21 cellular contexts compared by ENCODE assay signal in genomic region chr18:63306249-63306648, GRCh38. TPM values are rescaled to one million over a fixed set of nuclear protein-coding genes. Genes with fewer than 3 reads are reported as not detected.
DNase-seq lines count a peak whose midpoint lies in the region; ATAC-seq and TF ChIP-seq lines count a peak whose summit lies in the region.
"Had no signal": no experiment of that assay in that cellular context is flagged by ENCODE, and none has a peak within 500 bp of the region (broad histone marks: within the 10 kb centered on the region; RNA-seq: fewer than 3 reads in every experiment).

No MANE protein-coding gene starts in this region.

- H3K18ac ChIP-seq in neuronal stem cell (ENCODE audit: low read length) = peak overlapping the region; percentile 76

- peaks cover 50% of the 10 kb centered on the region for H3K4me1 ChIP-seq in DND-41 (ENCODE audit: insufficient read depth, low read length)
- peaks cover 11 to 17% of the 10 kb centered on the region in 2 donors for H3K4me1 ChIP-seq in neuronal stem cell (ENCODE audit: control insufficient read depth in 2 of 2, insufficient read depth in 1 of 2, low read depth in 1 of 2, low read length in 2 of 2)

- H3K4ac ChIP-seq in neuronal stem cell (ENCODE audit: low read length) = peak overlapping the region; percentile 39

- peak overlapping the region; percentile 4 for H3K27ac Mint-ChIP-seq in activated CD4-positive, alpha-beta T cell treated with anti-CD3 and anti-CD28 coated beads for 36 hours
- H3K27ac Mint-ChIP-seq in activated T-helper 2 cell treated with anti-CD3 and anti-CD28 coated beads, Interferon-gamma antibody, Interleukin-2, Interleukin-4, amounts not matched to agents 10 μg/mL and 5 μg/mL and 100 μg/mL, durations not matched to agents 14 hours and 24 hours and 36 hours = peak overlapping the region; percentile 47
- H3K27ac Mint-ChIP-seq: progenitor cell of endocrine pancreas; T-helper 2 cell treated with Interferon-gamma antibody and Interleukin-4, amounts not matched to agents 5 μg/mL and 100 μg/mL, for 36 hours had no signal

- intact Hi-C loops in activated CD4-positive, alpha-beta T cell treated with anti-CD3 and anti-CD28 coated beads for 36 hours (cut with DNase I, micrococcal nuclease) = no loop called here
- intact Hi-C loops in activated T-helper 2 cell treated with anti-CD3 and anti-CD28 coated beads, Interferon-gamma antibody, Interleukin-2, Interleukin-4, amounts not matched to agents 10 μg/mL and 5 μg/mL and 100 μg/mL, durations not matched to agents 14 hours and 24 hours and 36 hours (cut with micrococcal nuclease) = no loop called here

- no peak overlapping the region for H2AK5ac ChIP-seq in neuronal stem cell (ENCODE audit: low read depth, low read length)

- H4K20me1 ChIP-seq in DND-41 (ENCODE audit: insufficient read depth, low read length) = peaks cover 86% of the 10 kb centered on the region

- H2BK5ac ChIP-seq in neuronal stem cell (ENCODE audit: low read length) = no peak overlapping the region

- peak overlapping the region; percentile 55 for H2BK15ac ChIP-seq in neuronal stem cell (ENCODE audit: low read length)

- no peak for TF ChIP-seq CTCF in DND-41 (IDR thresholded peaks at IDR 0.05; ENCODE audit: borderline replicate concordance, extremely low read depth, low read length, poor library complexity, severe bottlenecking)

- no peaks in the 10 kb centered on the region for H3K27me3 ChIP-seq in DND-41 (ENCODE audit: insufficient read depth, low read length, poor library complexity)
- no peaks in the 10 kb centered on the region for H3K27me3 ChIP-seq in neuronal stem cell (ENCODE audit: control insufficient read depth in 3 of 3, insufficient read depth in 3 of 3, low read depth in 1 of 3, low read length in 3 of 3)
- H3K27me3 ChIP-seq: upper lobe of right lung had no signal

- H3K36me3 Mint-ChIP-seq in activated CD4-positive, alpha-beta T cell treated with anti-CD3 and anti-CD28 coated beads for 36 hours (ENCODE audit: low read depth) = peaks cover 58% of the 10 kb centered on the region
- peaks cover 65% of the 10 kb centered on the region for H3K36me3 Mint-ChIP-seq in activated T-helper 2 cell treated with anti-CD3 and anti-CD28 coated beads, Interferon-gamma antibody, Interleukin-2, Interleukin-4, amounts not matched to agents 10 μg/mL and 5 μg/mL and 100 μg/mL, durations not matched to agents 14 hours and 24 hours and 36 hours (ENCODE audit: low read depth)

- H3K27ac ChIP-seq in DND-41 (ENCODE audit: low read length) (0 out of 2 replicates have a peak overlapping the region, but pooled peaks have one; percentile 30), neuronal stem cell (replicated peaks; ENCODE audit: low read length) (no peak overlapping the region)
- H3K27ac ChIP-seq: C4-2B, upper lobe of right lung had no signal

- H3K4me3 ChIP-seq in DND-41 (ENCODE audit: low read depth in 1 of 2, low read length in 2 of 2) (no peak overlapping the region), neuronal stem cell (ENCODE audit: low read length in 2 of 2) (no peak overlapping the region)
- H3K4me3 ChIP-seq: upper lobe of right lung had no signal

- peaks cover 99% of the 10 kb centered on the region for H3K79me2 ChIP-seq in DND-41 (ENCODE audit: insufficient read depth, low read length)

- H3K4me3 Mint-ChIP-seq in activated CD4-positive, alpha-beta T cell treated with anti-CD3 and anti-CD28 coated beads for 36 hours = no peak overlapping the region
- H3K4me3 Mint-ChIP-seq in activated T-helper 2 cell treated with anti-CD3 and anti-CD28 coated beads, Interferon-gamma antibody, Interleukin-2, Interleukin-4, amounts not matched to agents 10 μg/mL and 5 μg/mL and 100 μg/mL, durations not matched to agents 14 hours and 24 hours and 36 hours (ENCODE audit: low read depth) = no peak overlapping the region
- H3K4me3 Mint-ChIP-seq: T-helper 2 cell treated with Interferon-gamma antibody and Interleukin-4, amounts not matched to agents 5 μg/mL and 100 μg/mL, for 36 hours had no signal

- H3K14ac ChIP-seq in neuronal stem cell (ENCODE audit: low read length) = no peak overlapping the region

- DNase-seq in activated CD4-positive, alpha-beta T cell treated with anti-CD3 and anti-CD28 coated beads for 36 hours = no peak
- DNase-seq in activated CD4-positive, alpha-beta T cell treated with anti-CD3 and anti-CD28 coated beads, Interleukin-2, amount 50 U/mL, for 4 hours = no peak
- DNase-seq in DND-41 = no peak
- DNase-seq in activated T-helper 2 cell treated with anti-CD3 and anti-CD28 coated beads, Interferon-gamma antibody, Interleukin-2, Interleukin-4, amounts not matched to agents 10 μg/mL and 5 μg/mL and 100 μg/mL, durations not matched to agents 14 hours and 24 hours and 36 hours (ENCODE audit: low spot score) = no peak
- no peak for DNase-seq in neuronal stem cell (ENCODE audit: low spot score)
- no peak for DNase-seq in NCI-H146 treated with DMSO at 0.1 percent for 48 hours (lab: John Stamatoyannopoulos, UW; ENCODE audit: unreplicated experiment)
- DNase-seq: 8988T; amniotic stem cell; effector CD8-positive, alpha-beta T cell; EL; NCI-H2081; NCI-H526 treated with DMSO at 0.1 percent for 48 hours; OCI-M1; SIG-M5; upper lobe of right lung had no signal

- POLR2A ChIA-PET in activated CD4-positive, alpha-beta T cell treated with anti-CD3 and anti-CD28 coated beads for 36 hours (lab: Charles Lee) = no interaction called here

- peaks cover 59% of the 10 kb centered on the region for H3K36me3 ChIP-seq in DND-41 (ENCODE audit: insufficient read depth, low read length)
- H3K36me3 ChIP-seq in neuronal stem cell (replicated peaks in 1 of 2; ENCODE audit: control insufficient read depth in 2 of 2, insufficient read depth in 2 of 2, low read length in 2 of 2) = peaks cover 1 to 6% of the 10 kb centered on the region in 2 donors
- H3K36me3 ChIP-seq: upper lobe of right lung had no signal

- no peaks in the 10 kb centered on the region for H3K27me3 Mint-ChIP-seq in activated CD4-positive, alpha-beta T cell treated with anti-CD3 and anti-CD28 coated beads for 36 hours
- no peaks in the 10 kb centered on the region for H3K27me3 Mint-ChIP-seq in activated T-helper 2 cell treated with anti-CD3 and anti-CD28 coated beads, Interferon-gamma antibody, Interleukin-2, Interleukin-4, amounts not matched to agents 10 μg/mL and 5 μg/mL and 100 μg/mL, durations not matched to agents 14 hours and 24 hours and 36 hours (ENCODE audit: low read depth)

- peaks cover 3% of the 10 kb centered on the region for H3K79me1 ChIP-seq in neuronal stem cell (ENCODE audit: low read depth, low read length)

- H2BK120ac ChIP-seq in neuronal stem cell (ENCODE audit: low read depth, low read length) = no peak overlapping the region

- H3K4me2 ChIP-seq in DND-41 (ENCODE audit: insufficient read depth, low read length) = peak overlapping the region; percentile 27; the same call in 1 of the 2 replicates
- no peak overlapping the region for H3K4me2 ChIP-seq in neuronal stem cell (ENCODE audit: insufficient read depth, low read length, poor library complexity, severe bottlenecking)

- ATAC-seq in activated CD4-positive, alpha-beta T cell treated with anti-CD3 and anti-CD28 coated beads for 36 hours = no peak
- ATAC-seq in DND-41 (ENCODE audit: insufficient read depth, low read depth) = no peak
- no peak for ATAC-seq in HG03469 (IDR thresholded peaks at IDR 0.05; ENCODE audit: unreplicated experiment)
- no peak for ATAC-seq in HG02981 (IDR thresholded peaks at IDR 0.05; ENCODE audit: unreplicated experiment)
- ATAC-seq: activated CD4-positive, CD25-positive, alpha-beta regulatory T cell treated with anti-CD3 and anti-CD28 coated beads, Interleukin-2, amount 50 U/mL, for 24 hours; upper lobe of right lung had no signal

- H3K9me3 ChIP-seq in DND-41 (ENCODE audit: insufficient read depth, low read length, severe bottlenecking) (no peaks in the 10 kb centered on the region), neuronal stem cell (replicated peaks in 1 of 2; ENCODE audit: control insufficient read depth in 2 of 2, insufficient read depth in 1 of 2, low read depth in 1 of 2, low read length in 2 of 2) (no peaks in the 10 kb centered on the region)
- H3K9me3 ChIP-seq: upper lobe of right lung had no signal

- H4K91ac ChIP-seq in neuronal stem cell (ENCODE audit: low read depth, low read length, poor library complexity) = peak overlapping the region; percentile 81

- no peak overlapping the region for H3K9ac ChIP-seq in DND-41 (ENCODE audit: low read depth, low read length)
- no peak overlapping the region for H3K9ac ChIP-seq in neuronal stem cell (ENCODE audit: low read depth, low read length, poor library complexity)

- no CpG with 5 or more reads among the region's 6 CpGs for WGBS in neuronal stem cell (ENCODE audit: extremely low coverage in 2 of 2, insufficient read length in 2 of 2, insufficient replicate concordance in 1 of 2), 2 donors

- H4K8ac ChIP-seq in neuronal stem cell (ENCODE audit: low read depth, low read length) = no peak overlapping the region

- H2AFZ ChIP-seq in DND-41 (ENCODE audit: low read depth, low read length) (no peak overlapping the region), neuronal stem cell (ENCODE audit: low read length) (no peak overlapping the region)

- H3K9me3 Mint-ChIP-seq in activated CD4-positive, alpha-beta T cell treated with anti-CD3 and anti-CD28 coated beads for 36 hours (ENCODE audit: low read depth) = no peaks in the 10 kb centered on the region
- H3K9me3 Mint-ChIP-seq in activated T-helper 2 cell treated with anti-CD3 and anti-CD28 coated beads, Interferon-gamma antibody, Interleukin-2, Interleukin-4, amounts not matched to agents 10 μg/mL and 5 μg/mL and 100 μg/mL, durations not matched to agents 14 hours and 24 hours and 36 hours = no peaks in the 10 kb centered on the region
- H3K9me3 Mint-ChIP-seq: T-helper 2 cell treated with Interferon-gamma antibody and Interleukin-4, amounts not matched to agents 5 μg/mL and 100 μg/mL, for 36 hours had no signal

- peak overlapping the region; percentile 75 for H2BK12ac ChIP-seq in neuronal stem cell (ENCODE audit: low read length)

- H3K4me1 Mint-ChIP-seq in activated CD4-positive, alpha-beta T cell treated with anti-CD3 and anti-CD28 coated beads for 36 hours = peaks cover 84% of the 10 kb centered on the region
- peaks cover 78% of the 10 kb centered on the region for H3K4me1 Mint-ChIP-seq in activated T-helper 2 cell treated with anti-CD3 and anti-CD28 coated beads, Interferon-gamma antibody, Interleukin-2, Interleukin-4, amounts not matched to agents 10 μg/mL and 5 μg/mL and 100 μg/mL, durations not matched to agents 14 hours and 24 hours and 36 hours (ENCODE audit: low read depth)

- H3K23ac ChIP-seq in neuronal stem cell (ENCODE audit: low read depth, low read length, poor library complexity) = no peak overlapping the region

- CTCF ChIA-PET in activated CD4-positive, alpha-beta T cell treated with anti-CD3 and anti-CD28 coated beads for 36 hours (lab: Charles Lee) = interaction anchor here (0.6 to 4.9 kb wide), 5 partner anchors 12 to 150 kb away, joined by 3 to 31 read pairs (median 3); no protein-coding TSS in a partner anchor

RNA-seq across cellular contexts. Expression of gene BCL2, which starts 13.3 kb away (rescaled TPM):
- total RNA-seq in activated CD4-positive, alpha-beta T cell treated with anti-CD3 and anti-CD28 coated beads for 36 hours = 10 to 100 TPM; 66.0 to 88.9 TPM
- total RNA-seq in activated T-helper 2 cell treated with anti-CD3 and anti-CD28 coated beads, Interferon-gamma antibody, Interleukin-2, Interleukin-4, amounts not matched to agents 10 μg/mL and 5 μg/mL and 100 μg/mL, durations not matched to agents 14 hours and 24 hours and 36 hours = 76.1 and 79.0 TPM in 2 replicates
- 10.8 TPM for polyA plus RNA-seq in neuronal stem cell (2013, experiment 1 of 2)
- polyA plus RNA-seq in neuronal stem cell (2013, experiment 2 of 2) = 10.2 TPM
